23 cellular contexts compared by ENCODE assay signal in genomic region chr17:27419156-27419555, GRCh38.
"Had no signal": no experiment of that assay in that cellular context is flagged by ENCODE, and none has a peak within 500 bp of the region (broad histone marks: within the 10 kb centered on the region; RNA-seq: fewer than 3 reads in every experiment).

No MANE protein-coding gene starts in this region.

- H3K27ac ChIP-seq: HL-60, KMS-11, RWPE1 had no signal

- H3K4me3 ChIP-seq: K562 had no signal

- H3K9me3 ChIP-seq: SK-N-SH had no signal

- DNase-seq: Kasumi-1; MM.1S; NCI-H1092 treated with DMSO at 0.1 percent for 48 hours; NCI-H1436; NCI-H187; NCI-H2029; NCI-H2081 treated with DMSO at 0.1 percent for 48 hours; NCI-H2171; NCI-H226; NCI-H446; NCI-H510A; NCI-H524 treated with DMSO at 0.1 percent for 48 hours; NCI-H69; NCI-H774; NK-92 treated with Interleukin-12 subunit alpha and Interleukin-12 subunit beta, amount 100 ng/mL, for 24 hours; PC-3; SHP77; SK-N-SH had no signal

- ATAC-seq: K562, Panc1, PC-3 had no signal
